12 cellular contexts compared by ENCODE assay signal in genomic region chr7:50822110-50822509, GRCh38.
"Had no signal": no experiment of that assay in that cellular context is flagged by ENCODE, and none has a peak within 500 bp of the region (broad histone marks: within the 10 kb centered on the region; RNA-seq: fewer than 3 reads in every experiment).

No MANE protein-coding gene starts in this region.

- H3K9me3 ChIP-seq: ascending aorta, colonic mucosa had no signal

- H3K4me1 ChIP-seq: ascending aorta, colonic mucosa had no signal

- H3K36me3 ChIP-seq: ascending aorta, colonic mucosa had no signal

- H3K27ac ChIP-seq: ascending aorta, colonic mucosa, epithelial cell of prostate had no signal

- H3K27me3 ChIP-seq: ascending aorta, colonic mucosa had no signal

- H3K4me3 ChIP-seq: ascending aorta, colonic mucosa had no signal

- DNase-seq: activated CD4-positive, alpha-beta memory T cell treated with anti-CD3 and anti-CD28 coated beads, Interleukin-2, amount 10 ng/mL, durations not matched to agents 7 days and 5 days; activated CD4-positive, alpha-beta T cell treated with anti-CD3 and anti-CD28 coated beads for 36 hours; activated CD8-positive, alpha-beta memory T cell treated with anti-CD3 and anti-CD28 coated beads, Interleukin-2, amount 50 U/mL, for 4 hours; activated naive CD4-positive, alpha-beta T cell; colonic mucosa; effector memory CD4-positive, alpha-beta T cell; hypothalamus; stimulated activated naive CD4-positive, alpha-beta T cell; T-cell; T1000 had no signal
